Comparison of ENCODE assay signal across 8 cellular contexts in the genomic region with DNA sequence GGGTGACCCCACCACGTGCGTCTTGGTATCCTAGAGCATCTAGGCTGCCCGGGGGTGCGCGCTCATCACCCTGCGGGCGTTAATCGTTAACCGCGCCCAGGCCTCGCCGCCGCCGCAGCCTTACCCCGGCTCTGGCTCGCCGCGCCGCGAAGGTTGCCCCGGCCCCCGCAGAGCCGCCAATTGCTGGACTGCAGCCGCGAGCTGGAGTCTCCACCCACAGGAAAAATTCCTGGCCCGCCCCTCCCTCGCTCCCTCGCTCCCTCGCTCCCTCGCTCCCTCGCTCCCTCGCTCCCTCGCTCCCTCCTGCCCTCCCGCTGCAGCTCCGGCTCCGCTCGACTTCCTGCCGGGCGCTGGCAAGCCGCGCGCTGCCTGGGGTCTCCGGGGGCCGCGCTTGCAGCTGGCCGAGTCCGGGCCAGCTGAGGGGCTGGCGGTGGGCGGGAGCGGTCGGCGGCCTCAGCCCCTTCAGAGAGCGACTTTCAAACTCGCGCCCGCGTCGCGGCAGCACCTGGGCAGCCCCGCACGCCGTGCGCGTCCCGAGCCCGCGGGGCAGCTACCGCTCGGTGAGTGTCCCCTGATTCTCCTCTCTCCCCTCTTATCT. TPM values are rescaled to one million over a fixed set of nuclear protein-coding genes. Genes with fewer than 3 reads are reported as not detected.
A peak's percentile ranks its signal among the peaks of the same experiment; 100 is the strongest.
DNase-seq lines count a peak whose midpoint lies in the region; ATAC-seq and TF ChIP-seq lines count a peak whose summit lies in the region.

TSS of gene PLEKHG3 (plus strand) at position 280 of the 598 bp plus-strand sequence. CDS start 23,208 bp downstream, outside the sequence.

- peaks cover 0 to 16% of the 10 kb centered on the region in 2 donors for H3K36me3 Mint-ChIP-seq in CD4-positive, alpha-beta memory T cell
- no peaks in the 10 kb centered on the region for H3K36me3 Mint-ChIP-seq in IgD-negative memory B cell
- no peaks in the 10 kb centered on the region for H3K36me3 Mint-ChIP-seq in immature natural killer cell

- H3K36me3 ChIP-seq in CD4-positive, alpha-beta memory T cell (ENCODE audit: insufficient read depth, low read length), result no peaks in the 10 kb centered on the region

- peak within 1 kb of the TSS; percentile 90 to 95 (median 94) for H3K4me3 Mint-ChIP-seq in CD4-positive, alpha-beta memory T cell
- H3K4me3 Mint-ChIP-seq in IgD-negative memory B cell (peak within 1 kb of the TSS; percentile 51 to 91 (median 76)), immature natural killer cell (peak within 1 kb of the TSS; percentile 91 to 97 (median 95))

- peak within 1 kb of the TSS; percentile 57 to 74 for H3K4me3 ChIP-seq in CD4-positive, alpha-beta memory T cell (ENCODE audit: low read length in 2 of 2)

- peaks cover 80% of the 10 kb centered on the region for H3K4me1 ChIP-seq in CD4-positive, alpha-beta memory T cell (ENCODE audit: insufficient read depth, low read length)

- H3K27me3 Mint-ChIP-seq in CD4-positive, alpha-beta memory T cell, result no peaks in the 10 kb centered on the region
- H3K27me3 Mint-ChIP-seq in IgD-negative memory B cell, result peaks cover 50% of the 10 kb centered on the region
- H3K27me3 Mint-ChIP-seq in immature natural killer cell (ENCODE audit: low read depth in 3 of 3), result peaks cover 2 to 16% (median 5%) of the 10 kb centered on the region in 3 donors

- H3K27me3 ChIP-seq in CD4-positive, alpha-beta memory T cell (ENCODE audit: insufficient read depth, low read length), result no peaks in the 10 kb centered on the region

- CTCF ChIA-PET in CD4-positive, alpha-beta memory T cell (lab: Charles Lee; ENCODE audit: partially characterized antibody), result interaction anchor here (1.2 to 8.0 kb wide), 8 partner anchors 12 to 59 kb away, joined by 3 to 67 read pairs (median 4); no protein-coding TSS in a partner anchor

- peak within 1 kb of the TSS; percentile 80 for H3K27ac ChIP-seq in CD4-positive, alpha-beta memory T cell (ENCODE audit: low read depth, low read length)

- H3K9me3 Mint-ChIP-seq in CD4-positive, alpha-beta memory T cell, result no peaks in the 10 kb centered on the region
- H3K9me3 Mint-ChIP-seq in IgD-negative memory B cell (no peaks in the 10 kb centered on the region), immature natural killer cell (peaks cover 0 to 1% (median 0%) of the 10 kb centered on the region in 6 donors)

- H3K27ac Mint-ChIP-seq in CD4-positive, alpha-beta memory T cell, result peak within 1 kb of the TSS; percentile 86 to 98 (median 93)
- H3K27ac Mint-ChIP-seq in IgD-negative memory B cell (peak within 1 kb of the TSS in 1 of 3 donors; percentile 75), immature natural killer cell (peak within 1 kb of the TSS; percentile 93 to 99 (median 97))

- peak in 4 of 5 donors; percentile 35 to 76 (median 42) for DNase-seq in CD4-positive, alpha-beta memory T cell
- DNase-seq in cerebellum (ENCODE audit: low spot score) (peak; percentile 68), immature natural killer cell (peak; percentile 77 to 79 (median 79)), sciatic nerve (ENCODE audit: low spot score) (peak; percentile 90)

- H3K9me3 ChIP-seq in CD4-positive, alpha-beta memory T cell (ENCODE audit: control insufficient read depth in 1 of 2, low read length in 2 of 2), result no peaks in the 10 kb centered on the region

- POLR2A ChIA-PET in CD4-positive, alpha-beta memory T cell (lab: Charles Lee; ENCODE audit: partially characterized antibody), result interaction anchor here (0.7 to 21.0 kb wide), 11 partner anchors 10 to 54 kb away, joined by 3 to 469 read pairs (median 8); no protein-coding TSS in a partner anchor

- intact Hi-C loops in CD4-positive, alpha-beta memory T cell (cut with micrococcal nuclease), result loop anchor here (2.0 kb wide), 2 partner anchors 15 to 31 kb away; no protein-coding TSS in a partner anchor
- intact Hi-C loops in sciatic nerve (cut with DNase I), result loop anchor here (2.0 kb wide), 1 partner anchor 21 kb away; no protein-coding TSS in a partner anchor

- ATAC-seq in SK-N-SH treated with all-trans-retinoic acid at 6 μM for 48 hours (peak; percentile 91), sciatic nerve (peak; percentile 63), GM18498 (IDR thresholded peaks at IDR 0.05; ENCODE audit: unreplicated experiment) (no peak), HG02852 (IDR thresholded peaks at IDR 0.05; ENCODE audit: unreplicated experiment) (no peak)

- H3K4me1 Mint-ChIP-seq in CD4-positive, alpha-beta memory T cell, result peaks cover 42 to 83% (median 58%) of the 10 kb centered on the region in 4 donors
- H3K4me1 Mint-ChIP-seq in IgD-negative memory B cell, result peaks cover 14 to 37% (median 28%) of the 10 kb centered on the region in 3 donors
- H3K4me1 Mint-ChIP-seq in immature natural killer cell, result peaks cover 56 to 58% of the 10 kb centered on the region in 2 donors

TF ChIP-seq in SK-N-SH treated with all-trans-retinoic acid at 6 μM for 48 hours, 23 proteins besides CTCF, POLR2A, EP300 and RAD21 (continues in another document):
- no peak for TF ChIP-seq POU6F1 (CRISPR knock-in tag; IDR thresholded peaks at IDR 0.05; ENCODE audit: borderline replicate concordance, low read depth)
- TF ChIP-seq ZNF565 (CRISPR knock-in tag; conservative IDR thresholded peaks at IDR 0.05; ENCODE audit: low read depth), result no peak
- TF ChIP-seq, protein P1, sequence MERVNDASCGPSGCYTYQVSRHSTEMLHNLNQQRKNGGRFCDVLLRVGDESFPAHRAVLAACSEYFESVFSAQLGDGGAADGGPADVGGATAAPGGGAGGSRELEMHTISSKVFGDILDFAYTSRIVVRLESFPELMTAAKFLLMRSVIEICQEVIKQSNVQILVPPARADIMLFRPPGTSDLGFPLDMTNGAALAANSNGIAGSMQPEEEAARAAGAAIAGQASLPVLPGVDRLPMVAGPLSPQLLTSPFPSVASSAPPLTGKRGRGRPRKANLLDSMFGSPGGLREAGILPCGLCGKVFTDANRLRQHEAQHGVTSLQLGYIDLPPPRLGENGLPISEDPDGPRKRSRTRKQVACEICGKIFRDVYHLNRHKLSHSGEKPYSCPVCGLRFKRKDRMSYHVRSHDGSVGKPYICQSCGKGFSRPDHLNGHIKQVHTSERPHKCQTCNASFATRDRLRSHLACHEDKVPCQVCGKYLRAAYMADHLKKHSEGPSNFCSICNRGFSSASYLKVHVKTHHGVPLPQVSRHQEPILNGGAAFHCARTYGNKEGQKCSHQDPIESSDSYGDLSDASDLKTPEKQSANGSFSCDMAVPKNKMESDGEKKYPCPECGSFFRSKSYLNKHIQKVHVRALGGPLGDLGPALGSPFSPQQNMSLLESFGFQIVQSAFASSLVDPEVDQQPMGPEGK (CRISPR knock-in tag; IDR thresholded peaks at IDR 0.05; ENCODE audit: borderline replicate concordance), result peak; percentile 18; the same call in 1 of the 2 replicates
- TF ChIP-seq ZFP3 (CRISPR knock-in tag; IDR thresholded peaks at IDR 0.05), result no peak
- no peak for TF ChIP-seq ZNF8 (CRISPR knock-in tag; IDR thresholded peaks at IDR 0.05)
- TF ChIP-seq, protein P2, sequence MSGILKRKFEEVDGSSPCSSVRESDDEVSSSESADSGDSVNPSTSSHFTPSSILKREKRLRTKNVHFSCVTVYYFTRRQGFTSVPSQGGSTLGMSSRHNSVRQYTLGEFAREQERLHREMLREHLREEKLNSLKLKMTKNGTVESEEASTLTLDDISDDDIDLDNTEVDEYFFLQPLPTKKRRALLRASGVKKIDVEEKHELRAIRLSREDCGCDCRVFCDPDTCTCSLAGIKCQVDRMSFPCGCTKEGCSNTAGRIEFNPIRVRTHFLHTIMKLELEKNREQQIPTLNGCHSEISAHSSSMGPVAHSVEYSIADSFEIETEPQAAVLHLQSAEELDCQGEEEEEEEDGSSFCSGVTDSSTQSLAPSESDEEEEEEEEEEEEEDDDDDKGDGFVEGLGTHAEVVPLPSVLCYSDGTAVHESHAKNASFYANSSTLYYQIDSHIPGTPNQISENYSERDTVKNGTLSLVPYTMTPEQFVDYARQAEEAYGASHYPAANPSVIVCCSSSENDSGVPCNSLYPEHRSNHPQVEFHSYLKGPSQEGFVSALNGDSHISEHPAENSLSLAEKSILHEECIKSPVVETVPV (CRISPR knock-in tag; IDR thresholded peaks at IDR 0.05), result no peak
- no peak for TF ChIP-seq OSR1 (CRISPR knock-in tag; IDR thresholded peaks at IDR 0.05)
- TF ChIP-seq ESRRG (CRISPR knock-in tag; IDR thresholded peaks at IDR 0.05), result no peak
- TF ChIP-seq GLIS3 (CRISPR knock-in tag; IDR thresholded peaks at IDR 0.05), result 0 out of 2 replicates have a peak, but pooled peaks have one; percentile 21
- TF ChIP-seq TOX (CRISPR knock-in tag; IDR thresholded peaks at IDR 0.05; ENCODE audit: borderline replicate concordance), result no peak
- TF ChIP-seq SNAI2 (CRISPR knock-in tag; IDR thresholded peaks at IDR 0.05), result no peak
- no peak for TF ChIP-seq BACH2 (CRISPR knock-in tag; IDR thresholded peaks at IDR 0.05; ENCODE audit: borderline replicate concordance)

RNA-seq across cellular contexts. Expression of gene PLEKHG3, which starts in this region (rescaled TPM):
- 10 to 100 TPM; 53.3 to 56.5 TPM for total RNA-seq in CD4-positive, alpha-beta memory T cell
- polyA plus RNA-seq in CD4-positive, alpha-beta memory T cell, result 10 to 100 TPM; 10.8 to 62.6 TPM
- polyA plus RNA-seq in IgD-negative memory B cell, result 4.7 TPM
- total RNA-seq in cerebellum, result 5.9 TPM
- 100 to 1,000 TPM in 1 of 3 donors, 10 to 100 TPM in 2; 36.8 to 216 (median 71.4) TPM for polyA plus RNA-seq in immature natural killer cell
- total RNA-seq in sciatic nerve, result 101 TPM

Comparison
In these comparisons a context has a peak if more than half of its experiments do, and no peak if none do; other contexts are left out.
1. ATAC-seq: peak in SK-N-SH treated with all-trans-retinoic acid at 6 μM for 48 hours (single experiment) and sciatic nerve (single experiment); none in GM18498 (single experiment) and HG02852 (single experiment).
2. Peak in every context shown above with its lines, with median percentiles within 50 percentile points of each other: DNase-seq and H3K4me3 Mint-ChIP-seq.